ENCODE assay signal across 1 cellular context in the genomic region with DNA sequence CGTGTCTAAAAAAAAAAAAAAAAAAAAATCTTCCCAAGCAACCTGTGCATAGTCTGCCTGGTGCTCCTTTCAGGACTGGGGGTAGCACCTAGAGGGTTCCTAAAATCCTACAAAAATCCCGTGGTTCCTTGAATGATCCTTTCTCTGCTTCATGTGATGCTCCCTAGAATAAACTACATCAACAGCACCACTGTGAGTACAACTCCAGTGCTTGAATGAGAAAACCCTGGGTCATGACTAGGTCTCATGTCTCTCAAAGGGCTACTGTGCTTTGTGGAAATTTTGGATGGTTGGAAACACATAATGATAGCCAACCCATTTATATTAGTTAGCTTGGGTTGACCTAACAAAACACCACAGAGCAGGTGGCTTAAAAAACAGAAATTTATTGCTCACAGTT.
TF ChIP-seq lines count a peak whose summit lies in the region.

No MANE protein-coding gene starts in this region.

TF ChIP-seq in K562, 482 proteins besides CTCF, POLR2A, EP300 and RAD21 (continued from another document and continues in another):
- TF ChIP-seq ATF2 (CRISPR knock-in tag; IDR thresholded peaks at IDR 0.05) (no peak), ZNF282 (CRISPR knock-in tag; IDR thresholded peaks at IDR 0.05) (no peak), SMAD4 (CRISPR knock-in tag; conservative IDR thresholded peaks at IDR 0.05) (no peak), RCOR1 (IDR thresholded peaks at IDR 0.05; ENCODE audit: borderline replicate concordance in 1 of 2, low read depth in 2 of 2, low read length in 2 of 2) (no peak), KLF16 (IDR thresholded peaks at IDR 0.05) (no peak), PHB2 (IDR thresholded peaks at IDR 0.05; ENCODE audit: low read depth) (no peak), SNIP1 (IDR thresholded peaks at IDR 0.05; ENCODE audit: low read depth) (no peak), ZNF584 (CRISPR knock-in tag; IDR thresholded peaks at IDR 0.05; ENCODE audit: low read depth) (no peak), MTA3 (IDR thresholded peaks at IDR 0.05; ENCODE audit: borderline replicate concordance) (0 out of 2 replicates have a peak, but pooled peaks have one; percentile 9), ZNF785 (CRISPR knock-in tag; IDR thresholded peaks at IDR 0.05) (no peak), LARP7 (IDR thresholded peaks at IDR 0.05) (no peak), STAT5B (CRISPR knock-in tag; IDR thresholded peaks at IDR 0.05) (no peak), ESRRA (IDR thresholded peaks at IDR 0.05; ENCODE audit: borderline replicate concordance, low read depth) (no peak), RBM17 (IDR thresholded peaks at IDR 0.05; ENCODE audit: borderline replicate concordance, low read depth, low read length) (no peak), SAP30 (IDR thresholded peaks at IDR 0.05; ENCODE audit: borderline replicate concordance, insufficient read depth, low read depth, low read length, poor library complexity, severe bottlenecking) (no peak), AFF1 (IDR thresholded peaks at IDR 0.05; ENCODE audit: low read depth in 1 of 2, partially characterized antibody in 2 of 2) (peak in 1 of 2 experiments; percentile 31), PCBP2 (IDR thresholded peaks at IDR 0.05; ENCODE audit: low read depth, low read length, poor library complexity, severe bottlenecking) (no peak), RBFOX2 (IDR thresholded peaks at IDR 0.05; ENCODE audit: low read depth, low read length) (peak; percentile 41), NR2F6 (CRISPR knock-in tag; IDR thresholded peaks at IDR 0.05) (no peak), HOXB6 (CRISPR knock-in tag; IDR thresholded peaks at IDR 0.05; ENCODE audit: borderline replicate concordance) (no peak), RB1 (IDR thresholded peaks at IDR 0.05; ENCODE audit: low read depth) (no peak), ARNT (IDR thresholded peaks at IDR 0.05) (peak in 1 of 2 experiments; percentile 27; a peak in 1 of 4 replicates), SLC30A9 (CRISPR knock-in tag; IDR thresholded peaks at IDR 0.05) (no peak), GATA2 (CRISPR knock-in tag; IDR thresholded peaks at IDR 0.05) (no peak), PYGO2 (tag; IDR thresholded peaks at IDR 0.05) (no peak), GTF2F1 (IDR thresholded peaks at IDR 0.05; ENCODE audit: low read depth, low read length) (no peak), ATF4 (CRISPR knock-in tag; IDR thresholded peaks at IDR 0.05) (no peak), KLF1 (tag; IDR thresholded peaks at IDR 0.05) (no peak), TEAD1 (CRISPR knock-in tag; IDR thresholded peaks at IDR 0.05) (0 out of 4 replicates have a peak, but pooled peaks of 1 of the 2 experiments have one; percentile 0), ZKSCAN8 (CRISPR knock-in tag; IDR thresholded peaks at IDR 0.05) (0 out of 2 replicates have a peak, but pooled peaks have one; percentile 22), ZEB2 (IDR thresholded peaks at IDR 0.05) (no peak), ZNF551 (CRISPR knock-in tag; IDR thresholded peaks at IDR 0.05) (no peak), ZNF232 (CRISPR knock-in tag; IDR thresholded peaks at IDR 0.05) (no peak), ZBTB43 (CRISPR knock-in tag; IDR thresholded peaks at IDR 0.05) (no peak), ZNF217 (CRISPR knock-in tag; IDR thresholded peaks at IDR 0.05) (no peak), DEAF1 (CRISPR knock-in tag; IDR thresholded peaks at IDR 0.05) (0 out of 2 replicates have a peak, but pooled peaks have one; percentile 4), TCF7 (IDR thresholded peaks at IDR 0.05; ENCODE audit: borderline replicate concordance) (no peak), TAL1 (IDR thresholded peaks at IDR 0.05) (no peak), SAFB (IDR thresholded peaks at IDR 0.05; ENCODE audit: borderline replicate concordance, low read depth, low read length) (no peak), ZBTB9 (CRISPR knock-in tag; IDR thresholded peaks at IDR 0.05) (0 out of 2 replicates have a peak, but pooled peaks have one; percentile 25), ZNF165 (CRISPR knock-in tag; IDR thresholded peaks at IDR 0.05; ENCODE audit: borderline replicate concordance) (no peak), E2F6 (IDR thresholded peaks at IDR 0.05; ENCODE audit: borderline replicate concordance in 1 of 2, extremely low read depth in 1 of 2, insufficient read depth in 1 of 2, insufficient read length in 1 of 2, low read depth in 1 of 2, low read length in 1 of 2, poor library complexity in 1 of 2, severe bottlenecking in 1 of 2) (no peak), NFYB (IDR thresholded peaks at IDR 0.05; ENCODE audit: extremely low read depth, insufficient read length) (no peak), ARHGAP35 (IDR thresholded peaks at IDR 0.05; ENCODE audit: partially characterized antibody) (no peak)
- TF ChIP-seq, protein P1, sequence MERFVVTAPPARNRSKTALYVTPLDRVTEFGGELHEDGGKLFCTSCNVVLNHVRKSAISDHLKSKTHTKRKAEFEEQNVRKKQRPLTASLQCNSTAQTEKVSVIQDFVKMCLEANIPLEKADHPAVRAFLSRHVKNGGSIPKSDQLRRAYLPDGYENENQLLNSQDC (CRISPR knock-in tag; IDR thresholded peaks at IDR 0.05), result no peak
- TF ChIP-seq, protein P2, sequence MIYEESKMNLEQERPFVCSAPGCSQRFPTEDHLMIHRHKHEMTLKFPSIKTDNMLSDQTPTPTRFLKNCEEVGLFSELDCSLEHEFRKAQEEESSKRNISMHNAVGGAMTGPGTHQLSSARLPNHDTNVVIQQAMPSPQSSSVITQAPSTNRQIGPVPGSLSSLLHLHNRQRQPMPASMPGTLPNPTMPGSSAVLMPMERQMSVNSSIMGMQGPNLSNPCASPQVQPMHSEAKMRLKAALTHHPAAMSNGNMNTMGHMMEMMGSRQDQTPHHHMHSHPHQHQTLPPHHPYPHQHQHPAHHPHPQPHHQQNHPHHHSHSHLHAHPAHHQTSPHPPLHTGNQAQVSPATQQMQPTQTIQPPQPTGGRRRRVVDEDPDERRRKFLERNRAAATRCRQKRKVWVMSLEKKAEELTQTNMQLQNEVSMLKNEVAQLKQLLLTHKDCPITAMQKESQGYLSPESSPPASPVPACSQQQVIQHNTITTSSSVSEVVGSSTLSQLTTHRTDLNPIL (CRISPR knock-in tag; IDR thresholded peaks at IDR 0.05), result no peak
- TF ChIP-seq, protein P3, sequence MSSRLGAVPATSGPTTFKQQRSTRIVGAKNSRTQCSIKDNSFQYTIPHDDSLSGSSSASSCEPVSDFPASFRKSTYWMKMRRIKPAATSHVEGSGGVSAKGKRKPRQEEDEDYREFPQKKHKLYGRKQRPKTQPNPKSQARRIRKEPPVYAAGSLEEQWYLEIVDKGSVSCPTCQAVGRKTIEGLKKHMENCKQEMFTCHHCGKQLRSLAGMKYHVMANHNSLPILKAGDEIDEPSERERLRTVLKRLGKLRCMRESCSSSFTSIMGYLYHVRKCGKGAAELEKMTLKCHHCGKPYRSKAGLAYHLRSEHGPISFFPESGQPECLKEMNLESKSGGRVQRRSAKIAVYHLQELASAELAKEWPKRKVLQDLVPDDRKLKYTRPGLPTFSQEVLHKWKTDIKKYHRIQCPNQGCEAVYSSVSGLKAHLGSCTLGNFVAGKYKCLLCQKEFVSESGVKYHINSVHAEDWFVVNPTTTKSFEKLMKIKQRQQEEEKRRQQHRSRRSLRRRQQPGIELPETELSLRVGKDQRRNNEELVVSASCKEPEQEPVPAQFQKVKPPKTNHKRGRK (tag; IDR thresholded peaks at IDR 0.05), result no peak
- TF ChIP-seq, protein P4, sequence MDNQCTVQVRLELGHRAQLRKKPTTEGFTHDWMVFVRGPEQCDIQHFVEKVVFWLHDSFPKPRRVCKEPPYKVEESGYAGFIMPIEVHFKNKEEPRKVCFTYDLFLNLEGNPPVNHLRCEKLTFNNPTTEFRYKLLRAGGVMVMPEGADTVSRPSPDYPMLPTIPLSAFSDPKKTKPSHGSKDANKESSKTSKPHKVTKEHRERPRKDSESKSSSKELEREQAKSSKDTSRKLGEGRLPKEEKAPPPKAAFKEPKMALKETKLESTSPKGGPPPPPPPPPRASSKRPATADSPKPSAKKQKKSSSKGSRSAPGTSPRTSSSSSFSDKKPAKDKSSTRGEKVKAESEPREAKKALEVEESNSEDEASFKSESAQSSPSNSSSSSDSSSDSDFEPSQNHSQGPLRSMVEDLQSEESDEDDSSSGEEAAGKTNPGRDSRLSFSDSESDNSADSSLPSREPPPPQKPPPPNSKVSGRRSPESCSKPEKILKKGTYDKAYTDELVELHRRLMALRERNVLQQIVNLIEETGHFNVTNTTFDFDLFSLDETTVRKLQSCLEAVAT (IDR thresholded peaks at IDR 0.05), result no peak
- TF ChIP-seq, protein P5, sequence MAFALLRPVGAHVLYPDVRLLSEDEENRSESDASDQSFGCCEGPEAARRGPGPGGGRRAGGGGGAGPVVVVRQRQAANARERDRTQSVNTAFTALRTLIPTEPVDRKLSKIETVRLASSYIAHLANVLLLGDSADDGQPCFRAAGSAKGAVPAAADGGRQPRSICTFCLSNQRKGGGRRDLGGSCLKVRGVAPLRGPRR (CRISPR knock-in tag; IDR thresholded peaks at IDR 0.05), result no peak
